ENCODE assay signal across 21 cellular contexts in the genomic region with DNA sequence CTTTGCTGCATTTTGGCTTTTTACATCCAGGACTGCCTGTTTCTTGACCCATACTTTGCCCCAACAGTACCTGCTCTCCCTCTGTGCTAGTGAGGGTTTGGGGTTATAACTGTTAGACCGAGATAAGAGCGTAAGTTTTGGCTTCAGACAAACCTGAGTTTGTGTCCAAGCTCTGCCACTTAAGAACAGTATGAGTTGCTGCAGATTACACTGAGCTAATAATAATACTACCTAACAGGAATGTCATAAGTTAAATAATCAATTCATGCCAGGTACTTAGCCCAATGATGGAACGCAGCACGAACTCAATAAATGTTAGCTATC.
"Had no signal": no experiment of that assay in that cellular context is flagged by ENCODE, and none has a peak within 500 bp of the region (broad histone marks: within the 10 kb centered on the region; RNA-seq: fewer than 3 reads in every experiment).

No MANE protein-coding gene starts in this region.

- H3K9ac ChIP-seq: SK-N-SH had no signal

- H3K4me3 Mint-ChIP-seq: activated CD4-positive, alpha-beta memory T cell treated with anti-CD3 and anti-CD28 coated beads for 36 hours; activated CD4-positive, alpha-beta T cell treated with anti-CD3 and anti-CD28 coated beads for 36 hours; activated CD8-positive, alpha-beta memory T cell treated with anti-CD3 and anti-CD28 coated beads, Interleukin-2, amount 10 ng/mL, durations not matched to agents 7 days and 5 days; activated naive CD4-positive, alpha-beta T cell treated with anti-CD3 and anti-CD28 coated beads, Interleukin-2, amount 10 ng/mL, durations not matched to agents 7 days and 5 days; immature natural killer cell; natural killer cell; T-cell; type B pancreatic cell had no signal

- H3K36me3 Mint-ChIP-seq: activated CD4-positive, alpha-beta memory T cell treated with anti-CD3 and anti-CD28 coated beads for 36 hours; activated CD8-positive, alpha-beta memory T cell treated with anti-CD3 and anti-CD28 coated beads, Interleukin-2, amount 10 ng/mL, durations not matched to agents 7 days and 5 days; activated naive CD4-positive, alpha-beta T cell treated with anti-CD3 and anti-CD28 coated beads, Interleukin-2, amount 10 ng/mL, durations not matched to agents 7 days and 5 days; immature natural killer cell; natural killer cell; T-cell; type B pancreatic cell had no signal

- H3K4me3 ChIP-seq: adrenal gland, colonic mucosa, mucosa of descending colon, skin epidermis had no signal

- H3K27me3 ChIP-seq: colonic mucosa had no signal

- H3K4me1 ChIP-seq: adrenal gland, colonic mucosa had no signal

- H3K9me3 ChIP-seq: adrenal gland, colonic mucosa, mucosa of descending colon, SK-N-SH had no signal

- H3K27ac ChIP-seq: adrenal gland, colonic mucosa, skin epidermis, WERI-Rb-1 had no signal

- DNase-seq: activated CD4-positive, alpha-beta memory T cell treated with anti-CD3 and anti-CD28 coated beads for 36 hours; activated CD4-positive, alpha-beta T cell treated with anti-CD3 and anti-CD28 coated beads for 36 hours; activated CD8-positive, alpha-beta memory T cell treated with anti-CD3 and anti-CD28 coated beads, Interleukin-2, amount 10 ng/mL, durations not matched to agents 7 days and 5 days; activated naive CD4-positive, alpha-beta T cell treated with anti-CD3 and anti-CD28 coated beads, Interleukin-2, amount 10 ng/mL, durations not matched to agents 7 days and 5 days; activated T-cell treated with anti-CD3 and anti-CD28 coated beads, Interleukin-2, amount 50 U/mL, for 1 hour; adrenal gland; caudate nucleus; colonic mucosa; immature natural killer cell; mucosa of descending colon; natural killer cell; posterior cingulate gyrus; SK-N-SH; stimulated activated CD4-positive, alpha-beta T cell treated with anti-CD3 and anti-CD28 coated beads, Interleukin-4, amount 100 ng/mL, for 4 hours; stimulated activated CD8-positive, alpha-beta memory T cell treated with anti-CD3 and anti-CD28 coated beads, Interleukin-4, amount 100 ng/mL, for 48 hours; stimulated activated naive CD4-positive, alpha-beta T cell treated with Interleukin-2 at 50 U/mL for 16 hours; T-cell; T-helper 9 cell; WERI-Rb-1 had no signal

- H3K36me3 ChIP-seq: adrenal gland, colonic mucosa, WERI-Rb-1 had no signal

- H3K27ac Mint-ChIP-seq: activated CD4-positive, alpha-beta memory T cell treated with anti-CD3 and anti-CD28 coated beads for 36 hours; activated CD4-positive, alpha-beta T cell treated with anti-CD3 and anti-CD28 coated beads for 36 hours; activated CD8-positive, alpha-beta memory T cell treated with anti-CD3 and anti-CD28 coated beads, Interleukin-2, amount 10 ng/mL, durations not matched to agents 7 days and 5 days; activated naive CD4-positive, alpha-beta T cell treated with anti-CD3 and anti-CD28 coated beads, Interleukin-2, amount 10 ng/mL, durations not matched to agents 7 days and 5 days; natural killer cell; T-cell; type B pancreatic cell had no signal

- H3K4me2 ChIP-seq: SK-N-SH had no signal

- H3K4me1 Mint-ChIP-seq: activated CD4-positive, alpha-beta T cell treated with anti-CD3 and anti-CD28 coated beads for 36 hours; activated CD8-positive, alpha-beta memory T cell treated with anti-CD3 and anti-CD28 coated beads, Interleukin-2, amount 10 ng/mL, durations not matched to agents 7 days and 5 days; activated naive CD4-positive, alpha-beta T cell treated with anti-CD3 and anti-CD28 coated beads, Interleukin-2, amount 10 ng/mL, durations not matched to agents 7 days and 5 days; T-cell had no signal

- H3K27me3 Mint-ChIP-seq: activated CD8-positive, alpha-beta memory T cell treated with anti-CD3 and anti-CD28 coated beads, Interleukin-2, amount 10 ng/mL, durations not matched to agents 7 days and 5 days; activated naive CD4-positive, alpha-beta T cell treated with anti-CD3 and anti-CD28 coated beads, Interleukin-2, amount 10 ng/mL, durations not matched to agents 7 days and 5 days had no signal

- H3K9me3 Mint-ChIP-seq: activated CD4-positive, alpha-beta memory T cell treated with anti-CD3 and anti-CD28 coated beads for 36 hours; activated naive CD4-positive, alpha-beta T cell treated with anti-CD3 and anti-CD28 coated beads, Interleukin-2, amount 10 ng/mL, durations not matched to agents 7 days and 5 days; natural killer cell; type B pancreatic cell had no signal

- ATAC-seq: activated CD4-positive, alpha-beta T cell treated with anti-CD3 and anti-CD28 coated beads for 36 hours; activated CD8-positive, alpha-beta memory T cell treated with anti-CD3 and anti-CD28 coated beads, Interleukin-2, amount 10 ng/mL, durations not matched to agents 7 days and 5 days; mucosa of descending colon; natural killer cell; T-cell had no signal
